In the genomic region with DNA sequence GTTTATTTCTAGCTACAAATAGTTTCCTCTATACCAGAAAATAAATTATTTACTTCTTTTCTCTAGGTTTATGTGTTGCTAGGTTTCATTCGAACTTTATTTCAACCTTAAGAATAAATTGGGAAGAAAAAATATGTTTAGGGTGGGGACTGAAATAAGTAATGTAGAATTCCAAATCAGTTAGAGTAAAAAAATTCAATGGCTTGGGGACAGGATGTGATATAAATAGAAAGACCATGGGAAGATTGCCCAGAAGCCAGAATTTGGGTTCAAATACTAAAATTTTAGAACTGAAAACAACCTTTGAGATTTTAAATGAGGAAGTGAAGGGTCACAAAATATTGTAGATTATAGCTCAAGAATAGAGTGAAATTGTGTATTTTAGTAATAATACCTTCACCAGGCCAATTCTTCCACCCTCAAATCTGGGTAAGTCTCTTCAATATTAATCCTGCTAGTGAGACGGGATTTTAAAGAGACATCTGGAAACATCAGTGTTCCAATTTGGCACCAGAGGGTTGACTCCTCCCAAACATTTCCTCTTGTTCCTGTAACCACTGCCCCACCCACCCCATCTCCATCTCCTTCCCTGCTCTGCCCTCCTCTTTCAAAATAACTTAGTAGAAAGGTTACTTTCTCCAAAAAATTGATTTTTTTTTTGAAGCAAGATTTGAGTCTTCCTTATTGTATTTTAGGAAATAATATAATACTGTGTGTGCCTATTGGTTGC, we compare ENCODE assay signal across 17 cellular contexts. TPM values are rescaled to one million over a fixed set of nuclear protein-coding genes. Genes with fewer than 3 reads are reported as not detected.
DNase-seq lines count a peak whose midpoint lies in the region; ATAC-seq and TF ChIP-seq lines count a peak whose summit lies in the region.
"Had no signal": no experiment of that assay in that cellular context is flagged by ENCODE, and none has a peak within 500 bp of the region (broad histone marks: within the 10 kb centered on the region; RNA-seq: fewer than 3 reads in every experiment).

No MANE protein-coding gene starts in this region.

- H3K9ac ChIP-seq in HCT116 (ENCODE audit: low read length) = no peak overlapping the region

- no peaks in the 10 kb centered on the region for H3K27me3 ChIP-seq in HCT116 (ENCODE audit: insufficient read depth, low read length)
- no peaks in the 10 kb centered on the region for H3K27me3 ChIP-seq in esophagus muscularis mucosa
- H3K27me3 ChIP-seq in lower lobe of right lung (ENCODE audit: low read depth) = no peaks in the 10 kb centered on the region
- no peaks in the 10 kb centered on the region for H3K27me3 ChIP-seq in suprapubic skin
- H3K27me3 ChIP-seq: BE2C had no signal

- no peak for ATAC-seq in HCT116
- ATAC-seq in lower lobe of right lung = no peak
- ATAC-seq: activated CD4-positive, CD25-positive, alpha-beta regulatory T cell treated with anti-CD3 and anti-CD28 coated beads, Interleukin-2, amount 50 U/mL, for 24 hours had no signal

- in situ Hi-C loops in G401 (cut with HindIII; ENCODE audit: low sequenced_read_pairs) = no loop called here

- no peaks in the 10 kb centered on the region for H3K9me2 ChIP-seq in HCT116 (ENCODE audit: insufficient read depth)

- no peak overlapping the region for H3K27ac Mint-ChIP-seq in activated CD4-positive, alpha-beta T cell treated with anti-CD3 and anti-CD28 coated beads, Interleukin-2, amount 10 ng/mL, durations not matched to agents 7 days and 5 days
- H3K27ac Mint-ChIP-seq in activated CD4-positive, alpha-beta memory T cell treated with anti-CD3 and anti-CD28 coated beads, Interleukin-2, amount 10 ng/mL, durations not matched to agents 7 days and 5 days = no peak overlapping the region
- H3K27ac Mint-ChIP-seq: dendritic cell treated with granulocyte-macrophage colony-stimulating factor and Interleukin-4, amounts not matched to agents 40 ng/mL and 50 ng/mL, for 4 days; T-helper 2 cell treated with Interferon-gamma antibody and Interleukin-4, amounts not matched to agents 5 μg/mL and 100 μg/mL, for 36 hours had no signal

- no peak overlapping the region for H3K4me3 ChIP-seq in HCT116 (replicated peaks in 1 of 2; ENCODE audit: low read depth in 1 of 2, low read length in 2 of 2)
- H3K4me3 ChIP-seq in esophagus muscularis mucosa = no peak overlapping the region
- no peak overlapping the region for H3K4me3 ChIP-seq in lower lobe of right lung
- no peak overlapping the region for H3K4me3 ChIP-seq in suprapubic skin
- H3K4me3 ChIP-seq: psoas muscle had no signal

- TF ChIP-seq RAD21 in HCT116 (IDR thresholded peaks at IDR 0.05; ENCODE audit: low read depth) = no peak

- H3K36me3 Mint-ChIP-seq in activated CD4-positive, alpha-beta T cell treated with anti-CD3 and anti-CD28 coated beads, Interleukin-2, amount 10 ng/mL, durations not matched to agents 7 days and 5 days (ENCODE audit: low read depth) = no peaks in the 10 kb centered on the region
- no peaks in the 10 kb centered on the region for H3K36me3 Mint-ChIP-seq in activated CD4-positive, alpha-beta memory T cell treated with anti-CD3 and anti-CD28 coated beads, Interleukin-2, amount 10 ng/mL, durations not matched to agents 7 days and 5 days (ENCODE audit: low read depth)
- H3K36me3 Mint-ChIP-seq: naive B cell had no signal

- H3K4me1 ChIP-seq in HCT116 (ENCODE audit: control insufficient read depth in 1 of 2, insufficient read depth in 2 of 2, low read length in 2 of 2) = peaks cover 0 to 6% of the 10 kb centered on the region in 2 experiments; a peak in 2 of 4 replicates
- H3K4me1 ChIP-seq in esophagus muscularis mucosa = peaks cover 0 to 18% (median 4%) of the 10 kb centered on the region in 4 donors
- no peaks in the 10 kb centered on the region for H3K4me1 ChIP-seq in lower lobe of right lung
- H3K4me1 ChIP-seq in suprapubic skin = peaks cover 25% of the 10 kb centered on the region
- H3K4me1 ChIP-seq: psoas muscle had no signal

- no peaks in the 10 kb centered on the region for H4K20me1 ChIP-seq in HCT116 (ENCODE audit: insufficient read depth)

- no peak for TF ChIP-seq EP300 in esophagus muscularis mucosa (IDR thresholded peaks at IDR 0.05)
- TF ChIP-seq EP300 in suprapubic skin (IDR thresholded peaks at IDR 0.05) = no peak

- RAD21 ChIA-PET in HCT116 (lab: Charles Lee; ENCODE audit: low non-redundant PET in 1 of 2, low total read pairs in 2 of 2, uncharacterized antibody in 2 of 2, unreplicated experiment in 2 of 2) = no interaction called here

- WGBS in esophagus muscularis mucosa = 57% methylated on average over 2 of the region's 2 CpGs
- 23% methylated on average over 2 of the region's 2 CpGs for WGBS in suprapubic skin

- H3K27me3 Mint-ChIP-seq in activated CD4-positive, alpha-beta T cell treated with anti-CD3 and anti-CD28 coated beads, Interleukin-2, amount 10 ng/mL, durations not matched to agents 7 days and 5 days = peaks cover 3% of the 10 kb centered on the region
- H3K27me3 Mint-ChIP-seq in activated CD4-positive, alpha-beta memory T cell treated with anti-CD3 and anti-CD28 coated beads, Interleukin-2, amount 10 ng/mL, durations not matched to agents 7 days and 5 days = no peaks in the 10 kb centered on the region
- H3K27me3 Mint-ChIP-seq: dendritic cell treated with granulocyte-macrophage colony-stimulating factor and Interleukin-4, amounts not matched to agents 40 ng/mL and 50 ng/mL, for 4 days; naive B cell had no signal

- no peaks in the 10 kb centered on the region for H3K79me2 ChIP-seq in HCT116 (ENCODE audit: insufficient read depth, low read length)

- H3K4me3 Mint-ChIP-seq in activated CD4-positive, alpha-beta T cell treated with anti-CD3 and anti-CD28 coated beads, Interleukin-2, amount 10 ng/mL, durations not matched to agents 7 days and 5 days = no peak overlapping the region
- no peak overlapping the region for H3K4me3 Mint-ChIP-seq in activated CD4-positive, alpha-beta memory T cell treated with anti-CD3 and anti-CD28 coated beads, Interleukin-2, amount 10 ng/mL, durations not matched to agents 7 days and 5 days
- H3K4me3 Mint-ChIP-seq: dendritic cell treated with granulocyte-macrophage colony-stimulating factor and Interleukin-4, amounts not matched to agents 40 ng/mL and 50 ng/mL, for 4 days; naive B cell; T-helper 2 cell treated with Interferon-gamma antibody and Interleukin-4, amounts not matched to agents 5 μg/mL and 100 μg/mL, for 36 hours had no signal

- H3K9me3 Mint-ChIP-seq in activated CD4-positive, alpha-beta T cell treated with anti-CD3 and anti-CD28 coated beads, Interleukin-2, amount 10 ng/mL, durations not matched to agents 7 days and 5 days = no peaks in the 10 kb centered on the region
- no peaks in the 10 kb centered on the region for H3K9me3 Mint-ChIP-seq in activated CD4-positive, alpha-beta memory T cell treated with anti-CD3 and anti-CD28 coated beads, Interleukin-2, amount 10 ng/mL, durations not matched to agents 7 days and 5 days
- H3K9me3 Mint-ChIP-seq: dendritic cell treated with granulocyte-macrophage colony-stimulating factor and Interleukin-4, amounts not matched to agents 40 ng/mL and 50 ng/mL, for 4 days; T-helper 2 cell treated with Interferon-gamma antibody and Interleukin-4, amounts not matched to agents 5 μg/mL and 100 μg/mL, for 36 hours had no signal

- H3K9me3 ChIP-seq in HCT116 (ENCODE audit: control insufficient read depth in 1 of 2, insufficient read depth in 1 of 2, low read depth in 1 of 2, low read length in 2 of 2) = no peaks in the 10 kb centered on the region
- no peaks in the 10 kb centered on the region for H3K9me3 ChIP-seq in esophagus muscularis mucosa
- H3K9me3 ChIP-seq in lower lobe of right lung = no peaks in the 10 kb centered on the region
- H3K9me3 ChIP-seq in suprapubic skin = no peaks in the 10 kb centered on the region
- H3K9me3 ChIP-seq: BE2C, psoas muscle had no signal

- no peak overlapping the region for H3K4me2 ChIP-seq in HCT116 (ENCODE audit: low read length)

- H3K36me3 ChIP-seq in HCT116 (ENCODE audit: control insufficient read depth in 1 of 2, insufficient read depth in 2 of 2, low read length in 2 of 2) (no peaks in the 10 kb centered on the region), esophagus muscularis mucosa (no peaks in the 10 kb centered on the region), lower lobe of right lung (no peaks in the 10 kb centered on the region), suprapubic skin (no peaks in the 10 kb centered on the region)
- H3K36me3 ChIP-seq: BE2C had no signal

- no peak for TF ChIP-seq CTCF in HCT116 (IDR thresholded peaks at IDR 0.05 in 2 of 3, conservative IDR thresholded peaks at IDR 0.05 in 1 of 3; ENCODE audit: borderline replicate concordance in 1 of 3, insufficient read depth in 1 of 3, low read depth in 2 of 3, low read length in 2 of 3)
- TF ChIP-seq CTCF in esophagus muscularis mucosa (IDR thresholded peaks at IDR 0.05) = no peak
- TF ChIP-seq CTCF in lower lobe of right lung (IDR thresholded peaks at IDR 0.05) = no peak
- no peak for TF ChIP-seq CTCF in suprapubic skin (IDR thresholded peaks at IDR 0.05)

- H3K27ac ChIP-seq in HCT116 (ENCODE audit: low read depth, low read length) (no peak overlapping the region), esophagus muscularis mucosa (replicated peaks in 1 of 4) (peak overlapping the region; percentile 40 to 54 (median 48)), lower lobe of right lung (peak overlapping the region; percentile 25), suprapubic skin (peak overlapping the region; percentile 42)

- DNase-seq in HCT116 (ENCODE audit: low read depth, low spot score) (no peak), esophagus muscularis mucosa (ENCODE audit: extremely low spot score) (no peak), lower lobe of right lung (no peak), suprapubic skin (ENCODE audit: low spot score in 2 of 2) (peak in 1 of 2 donors; percentile 73), G401 (ENCODE audit: low spot score) (no peak)
- no peak for DNase-seq in stimulated activated CD4-positive, alpha-beta T cell treated with anti-CD3 and anti-CD28 coated beads, Interleukin-2, amount 100 ng/mL, for 24 hours
- DNase-seq in activated CD4-positive, alpha-beta T cell treated with anti-CD3 and anti-CD28 coated beads, Interleukin-2, amount 10 ng/mL, durations not matched to agents 7 days and 5 days = no peak
- DNase-seq in activated CD4-positive, alpha-beta memory T cell treated with anti-CD3 and anti-CD28 coated beads, Interleukin-2, amount 10 ng/mL, durations not matched to agents 7 days and 5 days = no peak
- DNase-seq: BE2C, left colon, naive B cell, NCI-H1417 treated with DMSO at 0.1 percent for 48 hours, SHP77 treated with DMSO at 0.1 percent for 48 hours had no signal

- H2AFZ ChIP-seq in HCT116 (ENCODE audit: low read depth, low read length, poor library complexity, severe bottlenecking) = peak overlapping the region; percentile 77

- peaks cover 2% of the 10 kb centered on the region for H3K4me1 Mint-ChIP-seq in activated CD4-positive, alpha-beta T cell treated with anti-CD3 and anti-CD28 coated beads, Interleukin-2, amount 10 ng/mL, durations not matched to agents 7 days and 5 days
- H3K4me1 Mint-ChIP-seq in activated CD4-positive, alpha-beta memory T cell treated with anti-CD3 and anti-CD28 coated beads, Interleukin-2, amount 10 ng/mL, durations not matched to agents 7 days and 5 days = peaks cover 7% of the 10 kb centered on the region

- no TSS peak for BruUV-seq in HCT116 (replicated peaks; lab: Mats Ljungman, UMichigan)

- POLR2A ChIA-PET in HCT116 (lab: Charles Lee) = no interaction called here
- POLR2A ChIA-PET in activated CD4-positive, alpha-beta T cell treated with anti-CD3 and anti-CD28 coated beads, Interleukin-2, amount 10 ng/mL, durations not matched to agents 7 days and 5 days (lab: Charles Lee) = no interaction called here
- POLR2A ChIA-PET in activated CD4-positive, alpha-beta memory T cell treated with anti-CD3 and anti-CD28 coated beads, Interleukin-2, amount 10 ng/mL, durations not matched to agents 7 days and 5 days (lab: Charles Lee) = no interaction called here

- CTCF ChIA-PET in HCT116 (lab: Charles Lee) = no interaction called here
- CTCF ChIA-PET in activated CD4-positive, alpha-beta T cell treated with anti-CD3 and anti-CD28 coated beads, Interleukin-2, amount 10 ng/mL, durations not matched to agents 7 days and 5 days (lab: Charles Lee) = interaction anchor here (1.6 kb wide), 1 partner anchor 7 kb away, joined by 4 read pairs; no protein-coding TSS in a partner anchor
- CTCF ChIA-PET in activated CD4-positive, alpha-beta memory T cell treated with anti-CD3 and anti-CD28 coated beads, Interleukin-2, amount 10 ng/mL, durations not matched to agents 7 days and 5 days (lab: Charles Lee) = interaction anchor here (0.6 kb wide), 1 partner anchor 9 kb away, joined by 3 read pairs; no protein-coding TSS in a partner anchor

- no peak for TF ChIP-seq POLR2A in HCT116 (IDR thresholded peaks at IDR 0.05; ENCODE audit: borderline replicate concordance, extremely low read depth, insufficient read depth, insufficient read length)
- TF ChIP-seq POLR2A in esophagus muscularis mucosa (IDR thresholded peaks at IDR 0.05; ENCODE audit: low read depth) = no peak
- TF ChIP-seq POLR2A in suprapubic skin (IDR thresholded peaks at IDR 0.05) = no peak

- intact Hi-C loops in HCT116 (cut with micrococcal nuclease) = no loop called here
- intact Hi-C loops in esophagus muscularis mucosa (cut with DNase I) = no loop called here
- intact Hi-C loops in lower lobe of right lung (cut with DNase I) = no loop called here

RNA-seq across cellular contexts. Expression of a gene that starts 51.2 kb away (rescaled TPM):
- total RNA-seq in HCT116 (2021; ENCODE audit: unreplicated experiment) (322 TPM), esophagus muscularis mucosa (10 to 100 TPM; 26.6 to 41.9 (median 30.7) TPM), lower lobe of right lung (35.3 TPM), suprapubic skin (10 to 100 TPM; 31.8 to 39.1 (median 35.9) TPM)
- 103 and 148 TPM in 2 replicates for polyA plus RNA-seq in HCT116 (2012)
- 10 to 100 TPM; 12.2 to 15.6 TPM for total RNA-seq in activated CD4-positive, alpha-beta T cell treated with anti-CD3 and anti-CD28 coated beads, Interleukin-2, amount 10 ng/mL, durations not matched to agents 7 days and 5 days
- total RNA-seq in G401 (2014; rRNA removed; shearing (Covaris generic)) = 6.0 and 14.1 TPM in 2 replicates
- 10 to 100 TPM; 40.7 to 41.0 TPM for total RNA-seq in activated CD4-positive, alpha-beta memory T cell treated with anti-CD3 and anti-CD28 coated beads, Interleukin-2, amount 10 ng/mL, durations not matched to agents 7 days and 5 days
